Comparison of ENCODE assay signal across 18 cellular contexts in genomic region chr1:178161516-178161915, GRCh38.
"Had no signal": no experiment of that assay in that cellular context is flagged by ENCODE, and none has a peak within 500 bp of the region (broad histone marks: within the 10 kb centered on the region; RNA-seq: fewer than 3 reads in every experiment).

No MANE protein-coding gene starts in this region.

- ATAC-seq: activated CD4-positive, CD25-positive, alpha-beta regulatory T cell treated with anti-CD3 and anti-CD28 coated beads, Interleukin-2, amount 50 U/mL, for 24 hours; gastrocnemius medialis; heart right ventricle; left colon; naive thymus-derived CD4-positive, alpha-beta T cell; stimulated activated naive B cell treated with anti-CD40 and anti-IgM and Interleukin-4, amounts not matched to agents 10 μg/mL and 1 μg/mL and 100 μg/mL, for 72 hours had no signal

- H3K4me3 ChIP-seq: colonic mucosa, esophagus muscularis mucosa, gastrocnemius medialis, heart right ventricle, right atrium auricular region, skin epidermis, thyroid gland had no signal

- H3K4me1 Mint-ChIP-seq: activated naive CD4-positive, alpha-beta T cell treated with anti-CD3 and anti-CD28 coated beads, Interleukin-2, amount 10 ng/mL, durations not matched to agents 7 days and 5 days; naive thymus-derived CD4-positive, alpha-beta T cell; stimulated activated naive B cell treated with anti-CD40 and anti-IgM and Interleukin-4, amounts not matched to agents 10 μg/mL and 1 μg/mL and 100 μg/mL, for 72 hours had no signal

- H3K27me3 Mint-ChIP-seq: activated naive CD4-positive, alpha-beta T cell treated with anti-CD3 and anti-CD28 coated beads, Interleukin-2, amount 10 ng/mL, durations not matched to agents 7 days and 5 days had no signal

- H3K4me3 Mint-ChIP-seq: activated naive CD4-positive, alpha-beta T cell treated with anti-CD3 and anti-CD28 coated beads, Interleukin-2, amount 10 ng/mL, durations not matched to agents 7 days and 5 days; naive thymus-derived CD4-positive, alpha-beta T cell; stimulated activated naive B cell treated with anti-CD40 and anti-IgM and Interleukin-4, amounts not matched to agents 10 μg/mL and 1 μg/mL and 100 μg/mL, for 72 hours had no signal

- H3K36me3 Mint-ChIP-seq: activated naive CD4-positive, alpha-beta T cell treated with anti-CD3 and anti-CD28 coated beads, Interleukin-2, amount 10 ng/mL, durations not matched to agents 7 days and 5 days; naive thymus-derived CD4-positive, alpha-beta T cell; stimulated activated naive B cell treated with anti-CD40 and anti-IgM and Interleukin-4, amounts not matched to agents 10 μg/mL and 1 μg/mL and 100 μg/mL, for 72 hours had no signal

- H3K9me3 ChIP-seq: colonic mucosa, esophagus muscularis mucosa, gastrocnemius medialis, heart right ventricle, neutrophil, right atrium auricular region, thyroid gland had no signal

- H3K27ac Mint-ChIP-seq: activated naive CD4-positive, alpha-beta T cell treated with anti-CD3 and anti-CD28 coated beads, Interleukin-2, amount 10 ng/mL, durations not matched to agents 7 days and 5 days; activated T-helper 2 cell treated with anti-CD3 and anti-CD28 coated beads, Interferon-gamma antibody, Interleukin-2, Interleukin-4, amounts not matched to agents 10 μg/mL and 5 μg/mL and 100 μg/mL, durations not matched to agents 14 hours and 24 hours and 36 hours; naive thymus-derived CD4-positive, alpha-beta T cell; stimulated activated naive B cell treated with anti-CD40 and anti-IgM and Interleukin-4, amounts not matched to agents 10 μg/mL and 1 μg/mL and 100 μg/mL, for 72 hours had no signal

- H3K9me3 Mint-ChIP-seq: activated T-helper 2 cell treated with anti-CD3 and anti-CD28 coated beads, Interferon-gamma antibody, Interleukin-2, Interleukin-4, amounts not matched to agents 10 μg/mL and 5 μg/mL and 100 μg/mL, durations not matched to agents 14 hours and 24 hours and 36 hours; stimulated activated naive B cell treated with anti-CD40 and anti-IgM and Interleukin-4, amounts not matched to agents 10 μg/mL and 1 μg/mL and 100 μg/mL, for 72 hours had no signal

- H3K27me3 ChIP-seq: colonic mucosa, esophagus muscularis mucosa, gastrocnemius medialis, heart right ventricle, neutrophil, right atrium auricular region, thyroid gland had no signal

- H3K27ac ChIP-seq: colonic mucosa, esophagus muscularis mucosa, gastrocnemius medialis, neutrophil, right atrium auricular region, skin epidermis, thyroid gland had no signal

- H3K36me3 ChIP-seq: colonic mucosa, esophagus muscularis mucosa, gastrocnemius medialis, heart right ventricle, neutrophil, right atrium auricular region, thyroid gland had no signal

- DNase-seq: activated CD4-positive, alpha-beta T cell treated with anti-CD3 and anti-CD28 coated beads, Interleukin-2, amount 50 U/mL, for 1 hour; activated CD8-positive, alpha-beta memory T cell treated with anti-CD3 and anti-CD28 coated beads for 24 hours; activated naive CD4-positive, alpha-beta T cell treated with anti-CD3 and anti-CD28 coated beads, Interleukin-2, amount 10 ng/mL, durations not matched to agents 7 days and 5 days; colonic mucosa; gastrocnemius medialis; heart right ventricle; left colon; naive thymus-derived CD4-positive, alpha-beta T cell; stimulated activated CD4-positive, alpha-beta T cell treated with anti-CD3 and anti-CD28 coated beads, Interleukin-15, amount 100 ng/mL, for 24 hours; stimulated activated CD4-positive, alpha-beta T cell treated with anti-CD3 and anti-CD28 coated beads, Interleukin-4, amount 100 ng/mL, for 1 hour; stimulated activated naive B cell treated with anti-CD40 and anti-IgM and Interleukin-4, amounts not matched to agents 10 μg/mL and 1 μg/mL and 100 μg/mL, for 72 hours; thyroid gland had no signal

- H3K4me1 ChIP-seq: colonic mucosa had no signal
